ENCODE assay signal across 8 cellular contexts in the genomic region with DNA sequence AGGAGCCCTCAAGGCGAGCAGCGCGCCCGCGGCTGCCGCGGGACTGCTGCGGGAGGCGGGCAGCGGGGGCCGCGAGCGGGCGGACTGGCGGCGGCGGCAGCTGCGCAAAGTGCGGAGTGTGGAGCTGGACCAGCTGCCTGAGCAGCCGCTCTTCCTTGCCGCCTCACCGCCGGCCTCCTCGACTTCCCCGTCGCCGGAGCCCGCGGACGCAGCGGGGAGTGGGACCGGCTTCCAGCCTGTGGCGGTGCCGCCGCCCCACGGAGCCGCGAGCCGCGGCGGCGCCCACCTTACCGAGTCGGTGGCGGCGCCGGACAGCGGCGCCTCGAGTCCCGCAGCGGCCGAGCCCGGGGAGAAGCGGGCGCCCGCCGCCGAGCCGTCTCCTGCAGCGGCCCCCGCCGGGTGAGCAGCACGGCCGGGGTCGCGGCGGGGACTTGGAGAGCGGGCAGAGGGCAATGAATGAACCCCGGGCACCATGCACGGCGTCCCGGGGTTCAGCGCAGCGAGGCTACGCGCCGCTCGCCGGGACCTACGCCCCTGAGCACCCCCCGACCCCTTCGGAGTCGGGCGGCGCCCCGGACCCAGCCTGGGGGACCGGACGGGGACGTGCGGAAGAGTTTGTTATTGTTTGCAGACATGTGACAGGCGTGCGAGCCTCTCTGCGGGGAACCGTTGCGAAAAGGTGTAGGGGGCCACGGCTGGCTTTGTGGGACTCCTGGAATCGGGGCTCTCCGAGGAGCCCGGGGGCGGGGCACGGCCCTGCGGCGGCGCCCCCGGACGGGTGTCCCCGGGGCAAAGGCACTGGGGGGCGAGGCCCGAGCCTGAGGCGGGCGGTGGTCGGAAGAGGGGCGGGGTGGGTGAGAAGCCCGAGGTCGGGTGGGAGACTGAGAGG. TPM values are rescaled to one million over a fixed set of nuclear protein-coding genes. Genes with fewer than 3 reads are reported as not detected.
DNase-seq lines count a peak whose midpoint lies in the region; ATAC-seq and TF ChIP-seq lines count a peak whose summit lies in the region.

No MANE protein-coding gene starts in this region.

- H3K36me3 ChIP-seq in Peyer's patch, result no peaks in the 10 kb centered on the region
- no peaks in the 10 kb centered on the region for H3K36me3 ChIP-seq in left ventricle myocardium inferior

- H3K4me3 Mint-ChIP-seq in activated naive CD8-positive, alpha-beta T cell treated with anti-CD3 and anti-CD28 coated beads for 36 hours, result peak overlapping the region; percentile 79

- peaks cover 41% of the 10 kb centered on the region for H3K4me1 Mint-ChIP-seq in activated naive CD8-positive, alpha-beta T cell treated with anti-CD3 and anti-CD28 coated beads for 36 hours

- H3K27me3 Mint-ChIP-seq in activated naive CD8-positive, alpha-beta T cell treated with anti-CD3 and anti-CD28 coated beads for 36 hours, result peaks cover 3% of the 10 kb centered on the region

- no peaks in the 10 kb centered on the region for H3K9me3 ChIP-seq in Peyer's patch
- H3K9me3 ChIP-seq in left ventricle myocardium inferior (replicated peaks), result no peaks in the 10 kb centered on the region

- peak; percentile 47 for DNase-seq in 8988T
- peak; percentile 55 to 70 (median 68) for DNase-seq in Peyer's patch
- DNase-seq in activated naive CD8-positive, alpha-beta T cell treated with anti-CD3 and anti-CD28 coated beads for 36 hours, result peak; percentile 58
- no peak for DNase-seq in left ventricle myocardium inferior
- DNase-seq in retina, result peak; percentile 82
- DNase-seq in NCI-H2196 treated with DMSO at 0.1 percent for 48 hours (lab: John Stamatoyannopoulos, UW; ENCODE audit: unreplicated experiment), result no peak

- no peak for TF ChIP-seq POLR2A in Peyer's patch (IDR thresholded peaks at IDR 0.05)

- no peaks in the 10 kb centered on the region for H3K9me3 Mint-ChIP-seq in activated naive CD8-positive, alpha-beta T cell treated with anti-CD3 and anti-CD28 coated beads for 36 hours

- H3K4me3 ChIP-seq in Peyer's patch, result peak overlapping the region; percentile 60 to 99 (median 92)
- peak overlapping the region; percentile 92 for H3K4me3 ChIP-seq in left ventricle myocardium inferior

- H3K36me3 Mint-ChIP-seq in activated naive CD8-positive, alpha-beta T cell treated with anti-CD3 and anti-CD28 coated beads for 36 hours, result peaks cover 8% of the 10 kb centered on the region

- H3K4me1 ChIP-seq in Peyer's patch (peaks cover 0 to 16% (median 6%) of the 10 kb centered on the region in 4 donors), left ventricle myocardium inferior (peaks cover 67% of the 10 kb centered on the region)

- TF ChIP-seq CTCF in Peyer's patch (IDR thresholded peaks at IDR 0.05) (no peak), left ventricle myocardium inferior (IDR thresholded peaks at IDR 0.05; ENCODE audit: borderline replicate concordance) (no peak)

- H3K27ac ChIP-seq in Peyer's patch, result peak overlapping the region; percentile 93 to 100 (median 98)
- H3K27ac ChIP-seq in left ventricle myocardium inferior (replicated peaks), result peak overlapping the region; percentile 97

- H3K27ac Mint-ChIP-seq in activated naive CD8-positive, alpha-beta T cell treated with anti-CD3 and anti-CD28 coated beads for 36 hours, result peak overlapping the region; percentile 45

- H3K27me3 ChIP-seq in Peyer's patch (no peaks in the 10 kb centered on the region), left ventricle myocardium inferior (ENCODE audit: low read depth) (no peaks in the 10 kb centered on the region)

- ATAC-seq in GM18867 (IDR thresholded peaks at IDR 0.05; ENCODE audit: unreplicated experiment) (peak; percentile 32), HG03045 (IDR thresholded peaks at IDR 0.05; ENCODE audit: unreplicated experiment) (peak; percentile 43)

- intact Hi-C loops in left ventricle myocardium inferior (cut with micrococcal nuclease), result no loop called here

RNA-seq across cellular contexts. Expression of gene MAP3K1, which starts 0.6 kb away (rescaled TPM):
- total RNA-seq in Peyer's patch (10 to 100 TPM; 12.8 to 55.3 (median 17.4) TPM), left ventricle myocardium inferior (5.7 TPM)
- 10 to 100 TPM; 10.1 to 10.6 TPM for total RNA-seq in activated naive CD8-positive, alpha-beta T cell treated with anti-CD3 and anti-CD28 coated beads for 36 hours

Comparison
In these comparisons a context has a peak if more than half of its experiments do, and no peak if none do; other contexts are left out.
1. DNase-seq: peak in 8988T (single experiment), Peyer's patch (3 of 3), activated naive CD8-positive, alpha-beta T cell treated with anti-CD3 and anti-CD28 coated beads for 36 hours (single experiment) and retina (single experiment); none in left ventricle myocardium inferior (single experiment) and NCI-H2196 treated with DMSO at 0.1 percent for 48 hours (single experiment).